In the genomic region with DNA sequence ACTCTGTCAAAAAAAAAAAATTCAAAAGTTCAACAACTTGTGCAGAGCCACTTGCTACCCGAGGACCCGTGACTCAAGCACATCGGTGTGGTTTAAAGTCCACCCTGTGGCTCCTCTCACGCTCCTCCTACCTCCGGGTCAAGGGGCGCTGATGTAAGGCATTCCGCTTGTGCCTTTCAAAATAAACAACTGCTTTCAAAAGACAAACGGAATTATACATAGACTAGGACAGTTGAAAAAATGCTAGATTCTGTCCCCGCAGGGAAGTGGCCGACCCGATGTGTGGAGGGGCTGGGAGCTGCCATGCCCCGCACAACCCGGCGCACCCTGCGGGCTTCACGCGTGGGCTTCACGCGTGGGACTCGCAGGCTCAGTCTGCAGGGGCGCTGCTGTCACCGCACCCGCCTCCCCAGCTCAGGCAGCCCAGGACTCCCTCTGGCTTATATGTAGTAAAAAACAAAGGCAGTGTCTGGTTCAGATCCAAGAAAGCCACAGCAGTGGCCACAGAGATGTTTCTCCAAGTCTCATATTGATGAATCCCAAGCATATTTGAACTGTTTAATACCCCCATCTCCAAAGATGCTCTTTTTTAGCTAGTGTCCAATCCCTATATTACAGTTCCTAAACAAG, we compare ENCODE assay signal across 1 cellular context.
TF ChIP-seq lines count a peak whose summit lies in the region.

No MANE protein-coding gene starts in this region.

TF ChIP-seq in HCT116, 20 proteins besides CTCF, POLR2A, EP300 and RAD21 (continued from another document):
- TF ChIP-seq ZBTB33 (IDR thresholded peaks at IDR 0.05; ENCODE audit: extremely low read depth, insufficient replicate concordance, low read length) (no peak), ZNF274 (IDR thresholded peaks at IDR 0.05; ENCODE audit: low read depth, low read length) (no peak), EZH2phosphoT487 (IDR thresholded peaks at IDR 0.05; ENCODE audit: borderline replicate concordance) (no peak), CBX3 (IDR thresholded peaks at IDR 0.05; ENCODE audit: low read depth) (no peak)
TF ChIP-seq in HCT116: peak in this region for 0.
